7 cellular contexts compared by ENCODE assay signal in the genomic region with DNA sequence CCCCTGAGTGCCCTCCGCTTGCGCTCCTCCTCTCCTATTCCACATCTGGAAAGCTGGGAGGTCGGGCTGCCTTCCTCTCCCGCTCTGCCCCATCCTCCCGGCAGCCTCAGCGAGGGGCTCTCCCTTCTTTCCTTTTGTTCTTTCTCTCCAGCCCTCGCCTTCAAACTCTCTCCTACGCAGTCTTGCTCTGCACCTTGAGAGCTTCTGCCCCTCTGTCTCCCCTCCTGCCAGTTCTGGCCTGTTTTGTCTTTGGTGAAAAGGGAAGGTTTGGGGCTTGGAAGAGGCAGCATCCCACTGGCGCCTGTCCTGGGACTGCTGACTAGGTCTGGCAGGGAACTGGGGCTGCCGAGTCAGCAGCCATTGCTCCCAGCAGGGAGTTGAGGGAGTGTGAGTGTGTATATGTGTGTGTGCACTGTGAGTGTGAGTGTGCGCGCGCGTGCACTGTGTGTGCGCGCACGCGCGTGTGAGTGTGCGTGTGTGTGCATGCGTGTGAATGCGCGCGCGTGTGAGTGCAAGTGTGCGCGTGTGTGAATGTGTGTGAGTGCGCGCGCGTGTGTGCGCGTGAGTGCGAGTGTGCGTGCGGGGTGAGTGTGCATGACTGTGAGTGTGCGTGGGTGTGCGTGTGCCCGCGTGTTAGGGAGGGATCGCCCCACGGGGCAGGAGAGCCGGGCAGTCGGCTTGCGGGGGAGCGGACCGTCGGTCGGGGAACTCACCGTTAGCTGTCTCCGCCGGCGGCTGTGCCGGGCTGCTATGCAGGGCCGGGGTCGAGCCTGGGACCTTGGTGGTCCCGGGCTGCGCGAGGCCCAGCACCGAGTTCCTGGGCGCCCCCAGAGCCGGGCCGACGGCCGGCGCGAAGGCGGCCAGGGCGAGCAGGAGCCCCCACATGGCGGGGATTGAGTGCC. TPM values are rescaled to one million over a fixed set of nuclear protein-coding genes. Genes with fewer than 3 reads are reported as not detected.
A peak's percentile ranks its signal among the peaks of the same experiment; 100 is the strongest.
DNase-seq lines count a peak whose midpoint lies in the region; ATAC-seq and FAIRE-seq lines count a peak whose summit lies in the region.

No MANE protein-coding gene starts in this region.

- intact Hi-C loops in dendritic cell treated with granulocyte-macrophage colony-stimulating factor and Interleukin-4, amounts not matched to agents 40 ng/mL and 50 ng/mL, for 4 days (cut with micrococcal nuclease) = no loop called here
- intact Hi-C loops in naive thymus-derived CD4-positive, alpha-beta T cell (cut with micrococcal nuclease) = loop anchor here in 1 of 2 donors (2.0 kb wide), 1 partner anchor 41 kb away; a partner anchor contains a TSS

- H3K36me3 Mint-ChIP-seq in dendritic cell treated with granulocyte-macrophage colony-stimulating factor and Interleukin-4, amounts not matched to agents 40 ng/mL and 50 ng/mL, for 4 days (ENCODE audit: low read depth) = no peaks in the 10 kb centered on the region
- peaks cover 0 to 9% (median 4%) of the 10 kb centered on the region in 5 donors for H3K36me3 Mint-ChIP-seq in naive thymus-derived CD4-positive, alpha-beta T cell

- H3K27me3 ChIP-seq in naive thymus-derived CD4-positive, alpha-beta T cell (ENCODE audit: control insufficient read depth in 2 of 2, insufficient read depth in 2 of 2, low read length in 2 of 2) = peaks cover 0 to 12% of the 10 kb centered on the region in 2 donors

- H3K4me1 Mint-ChIP-seq in dendritic cell treated with granulocyte-macrophage colony-stimulating factor and Interleukin-4, amounts not matched to agents 40 ng/mL and 50 ng/mL, for 4 days (ENCODE audit: low read depth) = peaks cover 30% of the 10 kb centered on the region
- H3K4me1 Mint-ChIP-seq in naive thymus-derived CD4-positive, alpha-beta T cell = peaks cover 19 to 29% (median 25%) of the 10 kb centered on the region in 7 donors

- CTCF ChIA-PET in naive thymus-derived CD4-positive, alpha-beta T cell (lab: Charles Lee) = interaction anchor here (1.3 kb wide), 1 partner anchor 9 kb away, joined by 3 read pairs; no protein-coding TSS in a partner anchor

- no peaks in the 10 kb centered on the region for H3K36me3 ChIP-seq in naive thymus-derived CD4-positive, alpha-beta T cell (ENCODE audit: control insufficient read depth in 2 of 3, insufficient read depth in 3 of 3, low read length in 3 of 3)

- H3K9me3 Mint-ChIP-seq in dendritic cell treated with granulocyte-macrophage colony-stimulating factor and Interleukin-4, amounts not matched to agents 40 ng/mL and 50 ng/mL, for 4 days = no peaks in the 10 kb centered on the region
- peaks cover 0 to 4% (median 0%) of the 10 kb centered on the region in 11 donors for H3K9me3 Mint-ChIP-seq in naive thymus-derived CD4-positive, alpha-beta T cell

- H3K27me3 Mint-ChIP-seq in dendritic cell treated with granulocyte-macrophage colony-stimulating factor and Interleukin-4, amounts not matched to agents 40 ng/mL and 50 ng/mL, for 4 days = peaks cover 62% of the 10 kb centered on the region
- H3K27me3 Mint-ChIP-seq in naive thymus-derived CD4-positive, alpha-beta T cell = peaks cover 53 to 66% (median 60%) of the 10 kb centered on the region in 5 donors

- H3K4me3 ChIP-seq in naive thymus-derived CD4-positive, alpha-beta T cell (ENCODE audit: low read length) = peak overlapping the region; percentile 55

- H3K27ac ChIP-seq in naive thymus-derived CD4-positive, alpha-beta T cell (ENCODE audit: low read depth, low read length) = no peak overlapping the region

- peak overlapping the region; percentile 73 for H3K4me3 Mint-ChIP-seq in dendritic cell treated with granulocyte-macrophage colony-stimulating factor and Interleukin-4, amounts not matched to agents 40 ng/mL and 50 ng/mL, for 4 days
- H3K4me3 Mint-ChIP-seq in naive thymus-derived CD4-positive, alpha-beta T cell = peak overlapping the region; percentile 86 to 99 (median 90)

- POLR2A ChIA-PET in naive thymus-derived CD4-positive, alpha-beta T cell (lab: Charles Lee) = interaction anchor here (0.8 to 1.3 kb wide), 3 partner anchors 41 to 88 kb away, joined by 3 read pairs; no protein-coding TSS in a partner anchor

- peak overlapping the region; percentile 50 for H3K27ac Mint-ChIP-seq in dendritic cell treated with granulocyte-macrophage colony-stimulating factor and Interleukin-4, amounts not matched to agents 40 ng/mL and 50 ng/mL, for 4 days
- peak overlapping the region in 3 of 9 donors; percentile 34 to 69 (median 55) for H3K27ac Mint-ChIP-seq in naive thymus-derived CD4-positive, alpha-beta T cell

- H3K9me3 ChIP-seq in naive thymus-derived CD4-positive, alpha-beta T cell (ENCODE audit: control insufficient read depth in 2 of 3, low read length in 3 of 3) = no peaks in the 10 kb centered on the region

- peak; percentile 93 for FAIRE-seq in HTR-8/SVneo (lab: Jason Lieb, UNC)

- DNase-seq in HTR-8/SVneo (ENCODE audit: insufficient read length, low spot score) = no peak
- peak in 1 of 9 donors; percentile 12 for DNase-seq in naive thymus-derived CD4-positive, alpha-beta T cell
- no peak for DNase-seq in glomerular visceral epithelial cell (ENCODE audit: extremely low spot score)
- DNase-seq in dedifferentiated amniotic fluid mesenchymal stem cell (ENCODE audit: extremely low spot score) = no peak

- H3K4me1 ChIP-seq in naive thymus-derived CD4-positive, alpha-beta T cell (ENCODE audit: control insufficient read depth in 2 of 2, insufficient read depth in 2 of 2, low read length in 2 of 2) = peaks cover 0 to 7% of the 10 kb centered on the region in 2 donors

- ATAC-seq in GM19035 (IDR thresholded peaks at IDR 0.05; ENCODE audit: unreplicated experiment) (peak; percentile 5), GM18873 (IDR thresholded peaks at IDR 0.05; ENCODE audit: low FRiP score, unreplicated experiment) (no peak)
- no peak for ATAC-seq in naive thymus-derived CD4-positive, alpha-beta T cell

RNA-seq across cellular contexts. Expression of a gene that starts 0.5 kb away (rescaled TPM):
- total RNA-seq in naive thymus-derived CD4-positive, alpha-beta T cell = 1 to 10 TPM in 2 of 5 experiments, under 1 TPM in 3; 0.19 to 1.8 (median 0.32) TPM
- under 1 TPM in 1 of 2 donors, not detected in 1; 0.12 TPM for polyA plus RNA-seq in naive thymus-derived CD4-positive, alpha-beta T cell

RNA-seq across cellular contexts. Expression of a gene that starts 14.8 kb away (rescaled TPM):
- total RNA-seq in naive thymus-derived CD4-positive, alpha-beta T cell = not detected
- polyA plus RNA-seq in naive thymus-derived CD4-positive, alpha-beta T cell = not detected

RNA-seq across cellular contexts. Expression of a gene that starts 16.2 kb away (rescaled TPM):
- not detected for total RNA-seq in naive thymus-derived CD4-positive, alpha-beta T cell
- not detected for polyA plus RNA-seq in naive thymus-derived CD4-positive, alpha-beta T cell

RNA-seq across cellular contexts. Expression of a gene that starts 40.5 kb away (rescaled TPM):
- 100 to 1,000 TPM in 1 of 5 experiments, 10 to 100 TPM in 4; 27.8 to 105 (median 72.5) TPM for total RNA-seq in naive thymus-derived CD4-positive, alpha-beta T cell
- polyA plus RNA-seq in naive thymus-derived CD4-positive, alpha-beta T cell = 10 to 100 TPM; 23.6 to 27.3 TPM

RNA-seq across cellular contexts. Expression of a gene that starts 40.6 kb away (rescaled TPM):
- 10 to 100 TPM; 45.5 to 62.4 (median 56.1) TPM for total RNA-seq in naive thymus-derived CD4-positive, alpha-beta T cell
- 10 to 100 TPM; 25.0 to 43.3 TPM for polyA plus RNA-seq in naive thymus-derived CD4-positive, alpha-beta T cell
